1 cellular context compared by ENCODE assay signal in the genomic region with DNA sequence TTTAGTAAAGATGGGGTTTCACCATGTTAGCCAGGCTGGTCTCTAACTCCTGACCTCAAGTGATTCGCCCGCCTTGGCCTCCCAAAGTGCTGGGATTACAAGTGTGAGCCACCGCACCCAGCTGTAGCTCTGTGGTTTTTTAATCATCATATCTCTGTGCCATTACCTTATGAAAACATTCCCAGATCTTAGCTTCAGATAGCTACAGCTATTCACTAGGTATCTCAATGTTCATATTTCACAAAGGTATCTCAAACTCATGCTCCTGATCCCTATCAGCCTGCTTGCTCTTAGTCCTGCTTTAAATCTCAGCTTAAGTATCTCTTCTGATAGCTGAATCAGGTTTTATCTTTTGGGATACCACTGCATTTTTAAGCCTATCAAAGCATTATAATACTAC.
TF ChIP-seq lines count a peak whose summit lies in the region.

No MANE protein-coding gene starts in this region.

TF ChIP-seq in SK-N-SH, 30 proteins besides CTCF, POLR2A, EP300 and RAD21 (continued from another document):
- TF ChIP-seq, protein P1, sequence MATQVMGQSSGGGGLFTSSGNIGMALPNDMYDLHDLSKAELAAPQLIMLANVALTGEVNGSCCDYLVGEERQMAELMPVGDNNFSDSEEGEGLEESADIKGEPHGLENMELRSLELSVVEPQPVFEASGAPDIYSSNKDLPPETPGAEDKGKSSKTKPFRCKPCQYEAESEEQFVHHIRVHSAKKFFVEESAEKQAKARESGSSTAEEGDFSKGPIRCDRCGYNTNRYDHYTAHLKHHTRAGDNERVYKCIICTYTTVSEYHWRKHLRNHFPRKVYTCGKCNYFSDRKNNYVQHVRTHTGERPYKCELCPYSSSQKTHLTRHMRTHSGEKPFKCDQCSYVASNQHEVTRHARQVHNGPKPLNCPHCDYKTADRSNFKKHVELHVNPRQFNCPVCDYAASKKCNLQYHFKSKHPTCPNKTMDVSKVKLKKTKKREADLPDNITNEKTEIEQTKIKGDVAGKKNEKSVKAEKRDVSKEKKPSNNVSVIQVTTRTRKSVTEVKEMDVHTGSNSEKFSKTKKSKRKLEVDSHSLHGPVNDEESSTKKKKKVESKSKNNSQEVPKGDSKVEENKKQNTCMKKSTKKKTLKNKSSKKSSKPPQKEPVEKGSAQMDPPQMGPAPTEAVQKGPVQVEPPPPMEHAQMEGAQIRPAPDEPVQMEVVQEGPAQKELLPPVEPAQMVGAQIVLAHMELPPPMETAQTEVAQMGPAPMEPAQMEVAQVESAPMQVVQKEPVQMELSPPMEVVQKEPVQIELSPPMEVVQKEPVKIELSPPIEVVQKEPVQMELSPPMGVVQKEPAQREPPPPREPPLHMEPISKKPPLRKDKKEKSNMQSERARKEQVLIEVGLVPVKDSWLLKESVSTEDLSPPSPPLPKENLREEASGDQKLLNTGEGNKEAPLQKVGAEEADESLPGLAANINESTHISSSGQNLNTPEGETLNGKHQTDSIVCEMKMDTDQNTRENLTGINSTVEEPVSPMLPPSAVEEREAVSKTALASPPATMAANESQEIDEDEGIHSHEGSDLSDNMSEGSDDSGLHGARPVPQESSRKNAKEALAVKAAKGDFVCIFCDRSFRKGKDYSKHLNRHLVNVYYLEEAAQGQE (IDR thresholded peaks at IDR 0.05; ENCODE audit: low read depth, low read length): no peak
- TF ChIP-seq, protein P2, sequence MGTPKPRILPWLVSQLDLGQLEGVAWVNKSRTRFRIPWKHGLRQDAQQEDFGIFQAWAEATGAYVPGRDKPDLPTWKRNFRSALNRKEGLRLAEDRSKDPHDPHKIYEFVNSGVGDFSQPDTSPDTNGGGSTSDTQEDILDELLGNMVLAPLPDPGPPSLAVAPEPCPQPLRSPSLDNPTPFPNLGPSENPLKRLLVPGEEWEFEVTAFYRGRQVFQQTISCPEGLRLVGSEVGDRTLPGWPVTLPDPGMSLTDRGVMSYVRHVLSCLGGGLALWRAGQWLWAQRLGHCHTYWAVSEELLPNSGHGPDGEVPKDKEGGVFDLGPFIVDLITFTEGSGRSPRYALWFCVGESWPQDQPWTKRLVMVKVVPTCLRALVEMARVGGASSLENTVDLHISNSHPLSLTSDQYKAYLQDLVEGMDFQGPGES (IDR thresholded peaks at IDR 0.05; ENCODE audit: low read depth, low read length): no peak
- TF ChIP-seq NFIC (IDR thresholded peaks at IDR 0.05; ENCODE audit: borderline replicate concordance) (no peak), GABPA (IDR thresholded peaks at IDR 0.05; ENCODE audit: low read depth) (no peak), RXRA (IDR thresholded peaks at IDR 0.05; ENCODE audit: borderline replicate concordance, low read depth) (no peak), MXI1 (IDR thresholded peaks at IDR 0.05; ENCODE audit: low read depth, low read length) (no peak), FOSL2 (IDR thresholded peaks at IDR 0.05; ENCODE audit: borderline replicate concordance, low read depth) (no peak), GATA2 (CRISPR knock-in tag; IDR thresholded peaks at IDR 0.05) (no peak), TAF1 (IDR thresholded peaks at IDR 0.05; ENCODE audit: borderline replicate concordance, low read depth, low read length) (no peak), SMC3 (IDR thresholded peaks at IDR 0.05; ENCODE audit: low read depth, low read length) (no peak)
